In the genomic region with DNA sequence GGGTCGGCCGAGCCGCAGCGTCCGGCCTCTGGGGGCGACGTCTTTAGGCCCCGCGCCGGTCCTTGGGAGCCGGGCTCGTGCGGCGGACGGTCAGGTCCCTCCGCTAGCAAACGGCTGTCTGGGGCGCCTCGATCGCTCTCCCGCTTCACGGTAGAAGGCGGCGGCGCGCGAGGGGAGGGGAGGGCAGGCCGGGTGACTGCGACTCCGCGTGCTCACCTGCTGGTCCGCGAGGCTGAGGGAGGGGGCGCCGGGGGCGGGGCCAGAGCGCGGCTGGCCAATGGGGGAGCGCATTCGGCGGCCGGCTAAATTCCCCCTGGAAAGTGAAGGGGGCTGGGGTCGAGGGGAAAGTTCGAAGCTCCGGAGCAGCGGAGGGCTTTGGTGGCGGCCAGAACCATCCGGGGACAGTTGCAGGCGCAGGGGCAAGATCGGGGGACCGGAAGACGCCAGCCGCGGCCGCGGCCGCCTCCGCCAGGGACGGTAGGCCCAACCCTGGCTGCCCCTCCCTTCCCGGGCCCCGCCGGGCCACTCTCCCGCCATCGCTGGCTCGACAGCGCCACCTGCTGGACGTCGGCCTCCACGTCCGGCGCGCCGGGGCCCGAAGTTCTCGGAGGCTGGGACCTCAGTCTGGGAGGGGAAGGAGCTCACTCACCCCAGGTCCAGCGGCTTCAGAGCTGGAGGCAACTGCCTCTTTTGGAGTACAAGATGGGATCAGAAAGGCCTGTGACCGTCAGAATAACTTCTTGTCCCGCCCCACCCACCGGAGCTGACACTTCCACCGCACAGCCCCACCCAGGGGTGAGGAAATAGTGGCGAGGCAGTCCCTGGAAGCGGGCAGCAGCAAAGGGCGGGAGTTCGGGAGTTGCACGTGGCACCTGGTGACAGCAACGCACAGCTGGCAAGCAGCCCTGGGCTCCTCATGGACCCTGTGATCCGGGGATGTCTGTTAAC, we compare ENCODE assay signal across 1 cellular context.
TF ChIP-seq lines count a peak whose summit lies in the region.

No MANE protein-coding gene starts in this region.

TF ChIP-seq in liver, 16 proteins besides CTCF, POLR2A, EP300 and RAD21 (continued from another document):
- TF ChIP-seq, protein P1, sequence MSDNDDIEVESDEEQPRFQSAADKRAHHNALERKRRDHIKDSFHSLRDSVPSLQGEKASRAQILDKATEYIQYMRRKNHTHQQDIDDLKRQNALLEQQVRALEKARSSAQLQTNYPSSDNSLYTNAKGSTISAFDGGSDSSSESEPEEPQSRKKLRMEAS (IDR thresholded peaks at IDR 0.05): no peak
TF ChIP-seq in liver: peak in this region for 0.
